In the genomic region with DNA sequence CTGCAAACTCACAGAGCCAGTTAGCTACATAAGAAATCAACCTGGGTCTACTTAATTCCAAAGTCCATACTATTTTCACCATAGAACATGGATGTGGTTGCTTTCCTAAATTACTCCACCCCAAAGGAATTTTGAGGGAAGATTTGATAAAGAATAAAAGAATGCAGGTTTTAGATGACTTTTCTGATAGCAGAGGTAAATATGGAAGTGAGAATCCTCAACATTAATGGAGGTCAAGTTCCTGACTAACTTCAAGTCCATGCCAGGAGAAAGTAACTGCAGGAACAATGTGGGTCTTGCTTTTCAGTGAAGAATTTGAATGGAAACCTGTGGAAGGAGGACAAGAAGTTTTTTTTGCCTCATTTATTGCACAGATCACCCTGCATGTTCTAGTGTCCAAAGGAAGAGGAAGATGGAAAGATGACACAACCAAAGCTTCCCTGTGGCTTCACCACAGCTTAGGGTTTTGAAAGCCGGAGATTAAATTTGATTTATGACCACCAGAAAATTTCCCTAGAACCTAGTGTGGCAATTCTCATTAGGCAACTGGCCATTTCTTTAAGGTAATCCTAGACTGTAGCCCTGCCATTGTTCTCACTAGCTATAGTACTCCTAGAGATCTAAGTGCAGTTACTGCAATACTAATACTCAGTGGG, we compare ENCODE assay signal across 20 cellular contexts.
A peak's percentile ranks its signal among the peaks of the same experiment; 100 is the strongest.
DNase-seq lines count a peak whose midpoint lies in the region; ATAC-seq and TF ChIP-seq lines count a peak whose summit lies in the region.
"Had no signal": no experiment of that assay in that cellular context is flagged by ENCODE, and none has a peak within 500 bp of the region (broad histone marks: within the 10 kb centered on the region; RNA-seq: fewer than 3 reads in every experiment).

No MANE protein-coding gene starts in this region.

- intact Hi-C loops in PC-3 (cut with micrococcal nuclease): no loop called here
- intact Hi-C loops in heart right ventricle (cut with DNase I): loop anchor here in 3 of 10 donors (10.0 kb wide), 3 partner anchors 297 to 547 kb away; a partner anchor contains a TSS

- CTCF ChIA-PET in PC-3 (lab: Charles Lee): no interaction called here

- ATAC-seq in PC-3 (peak; percentile 38), heart right ventricle (no peak)
- ATAC-seq: HCT116, lower lobe of right lung, psoas muscle, T-helper 17 cell had no signal

- no peak overlapping the region for H3K9ac ChIP-seq in PC-3 (ENCODE audit: low read length)

- H3K36me3 ChIP-seq in PC-3 (ENCODE audit: low read depth, low read length) (no peaks in the 10 kb centered on the region), heart right ventricle (no peaks in the 10 kb centered on the region), Peyer's patch (no peaks in the 10 kb centered on the region)
- H3K36me3 ChIP-seq: lower lobe of right lung, vagina, WERI-Rb-1 had no signal

- H3K27ac ChIP-seq in PC-3 (ENCODE audit: low read length) (no peak overlapping the region), heart right ventricle (no peak overlapping the region), Peyer's patch (no peak overlapping the region)
- H3K27ac ChIP-seq: C4-2B, lower lobe of right lung, psoas muscle, vagina, WERI-Rb-1 had no signal

- no peaks in the 10 kb centered on the region for H3K79me2 ChIP-seq in PC-3 (ENCODE audit: low read length)

- DNase-seq in CD1c-positive myeloid dendritic cell (ENCODE audit: extremely low spot score): peak; percentile 42
- peak; percentile 13 for DNase-seq in M059J (ENCODE audit: low read depth)
- DNase-seq in PC-3: peak; percentile 76
- DNase-seq in fibroblast of villous mesenchyme (ENCODE audit: low read depth): peak; percentile 2
- DNase-seq in T-helper 1 cell: no peak
- DNase-seq in heart right ventricle: no peak
- DNase-seq in Peyer's patch: no peak
- DNase-seq in superior temporal gyrus (ENCODE audit: extremely low spot score): no peak
- DNase-seq: activated CD4-positive, alpha-beta T cell treated with anti-CD3 and anti-CD28 coated beads, Interleukin-2, amount 10 ng/mL, durations not matched to agents 7 days and 5 days; foreskin melanocyte; hypothalamus; lower lobe of right lung; psoas muscle; SHP77; stimulated activated CD4-positive, alpha-beta T cell treated with anti-CD3 and anti-CD28 coated beads, Interleukin-1b, Interleukin-23, amount 100 ng/mL, for 48 hours; T-helper 17 cell; WERI-Rb-1 had no signal

- TF ChIP-seq CTCF in PC-3 (conservative IDR thresholded peaks at IDR 0.05; ENCODE audit: low read depth, low read length): no peak
- no peak for TF ChIP-seq CTCF in fibroblast of villous mesenchyme (IDR thresholded peaks at IDR 0.05; ENCODE audit: insufficient read depth, low read depth, low read length)
- no peak for TF ChIP-seq CTCF in heart right ventricle (IDR thresholded peaks at IDR 0.05)
- TF ChIP-seq CTCF in Peyer's patch (IDR thresholded peaks at IDR 0.05): no peak

- H3F3A ChIP-seq in PC-3 (ENCODE audit: low read length, unreplicated experiment): no peaks in the 10 kb centered on the region

- TF ChIP-seq POLR2A in Peyer's patch (IDR thresholded peaks at IDR 0.05): no peak

- no peaks in the 10 kb centered on the region for H3K27me3 ChIP-seq in PC-3 (ENCODE audit: low read length)
- H3K27me3 ChIP-seq in heart right ventricle: no peaks in the 10 kb centered on the region
- no peaks in the 10 kb centered on the region for H3K27me3 ChIP-seq in Peyer's patch
- H3K27me3 ChIP-seq: vagina had no signal

- BruUV-seq in PC-3 (replicated peaks; lab: Mats Ljungman, UMichigan): no TSS peak

- no peaks in the 10 kb centered on the region for H3K9me3 ChIP-seq in PC-3 (ENCODE audit: low read length)
- H3K9me3 ChIP-seq in heart right ventricle: peaks cover 0 to 3% (median 0%) of the 10 kb centered on the region in 11 donors
- no peaks in the 10 kb centered on the region for H3K9me3 ChIP-seq in Peyer's patch
- H3K9me3 ChIP-seq: lower lobe of right lung, psoas muscle, vagina had no signal

- H4K20me1 ChIP-seq in PC-3 (ENCODE audit: low read length): no peaks in the 10 kb centered on the region

- no peak overlapping the region for H3K4me2 ChIP-seq in PC-3 (ENCODE audit: low read length)

- H3K4me3 ChIP-seq in PC-3 (ENCODE audit: low read length) (no peak overlapping the region), fibroblast of villous mesenchyme (ENCODE audit: low read depth, low read length) (no peak overlapping the region), heart right ventricle (no peak overlapping the region), Peyer's patch (no peak overlapping the region)
- H3K4me3 ChIP-seq: lower lobe of right lung, psoas muscle, vagina had no signal

- no peaks in the 10 kb centered on the region for H3K9me2 ChIP-seq in PC-3 (replicated peaks; ENCODE audit: low read length)

- H3K4me1 ChIP-seq in PC-3 (ENCODE audit: insufficient read depth, low read length) (peaks cover 7% of the 10 kb centered on the region), heart right ventricle (peaks cover 0 to 3% (median 0%) of the 10 kb centered on the region in 9 donors), Peyer's patch (no peaks in the 10 kb centered on the region)
- H3K4me1 ChIP-seq: lower lobe of right lung, psoas muscle, vagina had no signal

- H2AFZ ChIP-seq in PC-3 (ENCODE audit: low read length): peak overlapping the region; percentile 9; the same call in 1 of the 2 replicates

- POLR2A ChIA-PET in PC-3 (lab: Charles Lee; ENCODE audit: unreplicated experiment): no interaction called here

- 88 to 90% methylated on average over 1 of the region's 1 CpG for WGBS in heart right ventricle, 2 donors

Comparison
In these comparisons a context has a peak if more than half of its experiments do, and no peak if none do; other contexts are left out.
1. DNase-seq: peak in CD1c-positive myeloid dendritic cell (single experiment), M059J (single experiment), PC-3 (single experiment) and fibroblast of villous mesenchyme (single experiment); none in T-helper 1 cell (0 of 5), heart right ventricle (0 of 2), Peyer's patch (0 of 3) and superior temporal gyrus (single experiment).